ENCODE assay signal across 40 cellular contexts in genomic region chr12:117606024-117606423, GRCh38.
"Had no signal": no experiment of that assay in that cellular context is flagged by ENCODE, and none has a peak within 500 bp of the region (broad histone marks: within the 10 kb centered on the region; RNA-seq: fewer than 3 reads in every experiment).

No MANE protein-coding gene starts in this region.

- H3K36me3 Mint-ChIP-seq: activated naive CD4-positive, alpha-beta T cell treated with anti-CD3 and anti-CD28 coated beads, Interleukin-2, amount 10 ng/mL, durations not matched to agents 7 days and 5 days; activated naive CD4-positive, alpha-beta T cell treated with anti-CD3 and anti-CD28 coated beads, Interleukin-2, amount 50 U/mL, for 24 hours; activated naive CD4-positive, alpha-beta T cell treated with anti-CD3 and anti-CD28 coated beads, Interleukin-2, amount 50 U/mL, for 72 hours; activated naive CD8-positive, alpha-beta T cell; activated naive CD8-positive, alpha-beta T cell treated with anti-CD3 and anti-CD28 coated beads for 36 hours; activated naive CD8-positive, alpha-beta T cell treated with anti-CD3 and anti-CD28 coated beads, Interleukin-2, amount 10 ng/mL, durations not matched to agents 7 days and 5 days; brain had no signal

- H3K4me3 Mint-ChIP-seq: activated naive CD4-positive, alpha-beta T cell treated with anti-CD3 and anti-CD28 coated beads for 36 hours; activated naive CD4-positive, alpha-beta T cell treated with anti-CD3 and anti-CD28 coated beads, Interleukin-2, amount 10 ng/mL, durations not matched to agents 7 days and 5 days; activated naive CD4-positive, alpha-beta T cell treated with anti-CD3 and anti-CD28 coated beads, Interleukin-2, amount 50 U/mL, for 24 hours; activated naive CD8-positive, alpha-beta T cell; activated naive CD8-positive, alpha-beta T cell treated with anti-CD3 and anti-CD28 coated beads for 36 hours; activated naive CD8-positive, alpha-beta T cell treated with anti-CD3 and anti-CD28 coated beads, Interleukin-2, amount 10 ng/mL, durations not matched to agents 7 days and 5 days; activated naive CD8-positive, alpha-beta T cell treated with anti-CD3 and anti-CD28 coated beads, Interleukin-2, amount 50 U/mL, for 24 hours; activated T-cell treated with anti-CD3 and anti-CD28 coated beads, Interleukin-2, amount 50 U/mL, for 24 hours; activated T-cell treated with anti-CD3 and anti-CD28 coated beads, Interleukin-2, amount 50 U/mL, for 4 hours; activated T-cell treated with anti-CD3 and anti-CD28 coated beads, Interleukin-2, amount 50 U/mL, for 72 hours; activated T-helper 1 cell treated with anti-CD3 and anti-CD28 coated beads, Interleukin-12 subunit alpha, Interleukin-12 subunit beta, Interleukin-2, Interleukin-4 antibody, amounts not matched to agents 30 ng/mL and 10 ng/mL and 1 ng/mL, durations not matched to agents 14 hours and 24 hours and 36 hours; activated T-helper 17 cell treated with anti-CD3 and anti-CD28 coated beads, Interleukin-2, amount 50 U/mL, for 72 hours; brain; central memory CD8-positive, alpha-beta T cell had no signal

- H3K9me3 Mint-ChIP-seq: activated naive CD8-positive, alpha-beta T cell treated with anti-CD3 and anti-CD28 coated beads for 36 hours; activated naive CD8-positive, alpha-beta T cell treated with anti-CD3 and anti-CD28 coated beads, Interleukin-2, amount 10 ng/mL, durations not matched to agents 7 days and 5 days; activated T-cell treated with anti-CD3 and anti-CD28 coated beads, Interleukin-2, amount 50 U/mL, for 24 hours; activated T-helper 1 cell treated with anti-CD3 and anti-CD28 coated beads, Interleukin-12 subunit alpha, Interleukin-12 subunit beta, Interleukin-2, Interleukin-4 antibody, amounts not matched to agents 30 ng/mL and 10 ng/mL and 1 ng/mL, durations not matched to agents 14 hours and 24 hours and 36 hours; activated T-helper 17 cell treated with anti-CD3 and anti-CD28 coated beads, Interleukin-2, amount 50 U/mL, for 72 hours; activated T-helper 2 cell treated with anti-CD3 and anti-CD28 coated beads, Interferon-gamma antibody, Interleukin-2, Interleukin-4, amounts not matched to agents 10 μg/mL and 5 μg/mL and 100 μg/mL, durations not matched to agents 14 hours and 24 hours and 36 hours had no signal

- H3K27ac Mint-ChIP-seq: activated naive CD4-positive, alpha-beta T cell treated with anti-CD3 and anti-CD28 coated beads for 36 hours; activated naive CD4-positive, alpha-beta T cell treated with anti-CD3 and anti-CD28 coated beads, Interleukin-2, amount 10 ng/mL, durations not matched to agents 7 days and 5 days; activated naive CD4-positive, alpha-beta T cell treated with anti-CD3 and anti-CD28 coated beads, Interleukin-2, amount 50 U/mL, for 24 hours; activated naive CD4-positive, alpha-beta T cell treated with anti-CD3 and anti-CD28 coated beads, Interleukin-2, amount 50 U/mL, for 72 hours; activated naive CD8-positive, alpha-beta T cell; activated naive CD8-positive, alpha-beta T cell treated with anti-CD3 and anti-CD28 coated beads for 36 hours; activated naive CD8-positive, alpha-beta T cell treated with anti-CD3 and anti-CD28 coated beads, Interleukin-2, amount 10 ng/mL, durations not matched to agents 7 days and 5 days; activated naive CD8-positive, alpha-beta T cell treated with anti-CD3 and anti-CD28 coated beads, Interleukin-2, amount 50 U/mL, for 24 hours; activated T-cell treated with anti-CD3 and anti-CD28 coated beads, Interleukin-2, amount 50 U/mL, for 24 hours; activated T-cell treated with anti-CD3 and anti-CD28 coated beads, Interleukin-2, amount 50 U/mL, for 72 hours; activated T-helper 1 cell treated with anti-CD3 and anti-CD28 coated beads, Interleukin-12 subunit alpha, Interleukin-12 subunit beta, Interleukin-2, Interleukin-4 antibody, amounts not matched to agents 30 ng/mL and 10 ng/mL and 1 ng/mL, durations not matched to agents 14 hours and 24 hours and 36 hours; activated T-helper 17 cell treated with anti-CD3 and anti-CD28 coated beads, Interleukin-2, amount 50 U/mL, for 72 hours; activated T-helper 2 cell treated with anti-CD3 and anti-CD28 coated beads, Interferon-gamma antibody, Interleukin-2, Interleukin-4, amounts not matched to agents 10 μg/mL and 5 μg/mL and 100 μg/mL, durations not matched to agents 14 hours and 24 hours and 36 hours; brain had no signal

- ATAC-seq: activated naive CD4-positive, alpha-beta T cell treated with anti-CD3 and anti-CD28 coated beads, Interleukin-2, amount 50 U/mL, for 72 hours; activated naive CD8-positive, alpha-beta T cell treated with anti-CD3 and anti-CD28 coated beads, Interleukin-2, amount 50 U/mL, for 24 hours; activated T-cell treated with anti-CD3 and anti-CD28 coated beads, Interleukin-2, amount 50 U/mL, for 4 hours; activated T-cell treated with anti-CD3 and anti-CD28 coated beads, Interleukin-2, amount 50 U/mL, for 72 hours; activated T-helper 17 cell treated with anti-CD3 and anti-CD28 coated beads, Interleukin-2, amount 50 U/mL, for 72 hours; body of pancreas had no signal

- H3K4me1 Mint-ChIP-seq: activated naive CD4-positive, alpha-beta T cell treated with anti-CD3 and anti-CD28 coated beads, Interleukin-2, amount 10 ng/mL, durations not matched to agents 7 days and 5 days; activated naive CD4-positive, alpha-beta T cell treated with anti-CD3 and anti-CD28 coated beads, Interleukin-2, amount 50 U/mL, for 24 hours; activated naive CD8-positive, alpha-beta T cell treated with anti-CD3 and anti-CD28 coated beads for 36 hours; activated naive CD8-positive, alpha-beta T cell treated with anti-CD3 and anti-CD28 coated beads, Interleukin-2, amount 10 ng/mL, durations not matched to agents 7 days and 5 days; activated naive CD8-positive, alpha-beta T cell treated with anti-CD3 and anti-CD28 coated beads, Interleukin-2, amount 50 U/mL, for 24 hours; activated T-helper 17 cell treated with anti-CD3 and anti-CD28 coated beads, Interleukin-2, amount 50 U/mL, for 72 hours; brain; central memory CD8-positive, alpha-beta T cell had no signal

- H3K27ac ChIP-seq: adrenal gland, ascending aorta, body of pancreas, brain microvascular endothelial cell, breast epithelium, cardiac muscle cell had no signal

- DNase-seq: activated effector memory CD4-positive, alpha-beta T cell treated with anti-CD3 and anti-CD28 coated beads, Interleukin-2, amount 50 U/mL, for 16 hours; activated effector memory CD4-positive, alpha-beta T cell treated with Interleukin-2 at 50 U/mL for 16 hours; activated gamma-delta T cell; activated gamma-delta T cell treated with Interleukin-2 at 50 U/mL for 16 hours; activated naive CD4-positive, alpha-beta T cell; activated naive CD4-positive, alpha-beta T cell treated with anti-CD3 and anti-CD28 coated beads for 36 hours; activated naive CD4-positive, alpha-beta T cell treated with anti-CD3 and anti-CD28 coated beads, Interleukin-2, amount 10 ng/mL, durations not matched to agents 7 days and 5 days; activated naive CD4-positive, alpha-beta T cell treated with anti-CD3 and anti-CD28 coated beads, Interleukin-2, amount 50 U/mL, for 16 hours; activated naive CD4-positive, alpha-beta T cell treated with Interleukin-2 at 50 U/mL for 16 hours; activated naive CD8-positive, alpha-beta T cell treated with anti-CD3 and anti-CD28 coated beads for 36 hours; activated naive CD8-positive, alpha-beta T cell treated with anti-CD3 and anti-CD28 coated beads, Interleukin-2, amount 10 ng/mL, durations not matched to agents 7 days and 5 days; activated naive CD8-positive, alpha-beta T cell treated with anti-CD3 and anti-CD28 coated beads, Interleukin-2, amount 50 U/mL, for 24 hours; activated T-cell treated with anti-CD3 and anti-CD28 coated beads, Interleukin-2, amount 50 U/mL, for 1 hour; activated T-cell treated with anti-CD3 and anti-CD28 coated beads, Interleukin-2, amount 50 U/mL, for 24 hours; activated T-cell treated with anti-CD3 and anti-CD28 coated beads, Interleukin-2, amount 50 U/mL, for 4 hours; activated T-cell treated with anti-CD3 and anti-CD28 coated beads, Interleukin-2, amount 50 U/mL, for 48 hours; activated T-cell treated with anti-CD3 and anti-CD28 coated beads, Interleukin-2, amount 50 U/mL, for 72 hours; adrenal gland; amniotic stem cell; amygdala; anterior cingulate cortex; aorta; body of pancreas; brain microvascular endothelial cell; caudate nucleus; central memory CD4-positive, alpha-beta T cell; cerebellar nuclear complex had no signal

- H3K27me3 ChIP-seq: adrenal gland, ascending aorta, body of pancreas, brain microvascular endothelial cell, breast epithelium, cardiac muscle cell had no signal

- FAIRE-seq: astrocyte, bronchial epithelial cell had no signal

- H3K36me3 ChIP-seq: adrenal gland, ascending aorta, brain microvascular endothelial cell, breast epithelium, cardiac muscle cell had no signal

- H3K27me3 Mint-ChIP-seq: activated naive CD8-positive, alpha-beta T cell; activated naive CD8-positive, alpha-beta T cell treated with anti-CD3 and anti-CD28 coated beads, Interleukin-2, amount 10 ng/mL, durations not matched to agents 7 days and 5 days; activated naive CD8-positive, alpha-beta T cell treated with anti-CD3 and anti-CD28 coated beads, Interleukin-2, amount 50 U/mL, for 24 hours; activated T-cell treated with anti-CD3 and anti-CD28 coated beads, Interleukin-2, amount 50 U/mL, for 24 hours; activated T-helper 17 cell treated with anti-CD3 and anti-CD28 coated beads, Interleukin-2, amount 50 U/mL, for 72 hours; central memory CD8-positive, alpha-beta T cell had no signal

- H3K4me1 ChIP-seq: adrenal gland, ascending aorta, body of pancreas, breast epithelium had no signal

- H3K9me3 ChIP-seq: adrenal gland, ascending aorta, body of pancreas, breast epithelium had no signal

- H3K4me3 ChIP-seq: adrenal gland, ascending aorta, body of pancreas, breast epithelium, cardiac muscle cell had no signal
